Comparison of ENCODE assay signal across 8 cellular contexts in genomic region chr4:1285790-1286553, GRCh38. TPM values are rescaled to one million over a fixed set of nuclear protein-coding genes. Genes with fewer than 3 reads are reported as not detected.
DNase-seq lines count a peak whose midpoint lies in the region; ATAC-seq and TF ChIP-seq lines count a peak whose summit lies in the region.

No MANE protein-coding gene starts in this region.

- intact Hi-C loops in cardiac septum (cut with DNase I) = no loop called here

- H3K4me1 ChIP-seq in GM23338 (ENCODE audit: insufficient read depth) (peaks cover 2% of the 10 kb centered on the region; the same call in 1 of the 2 replicates), hepatocyte (ENCODE audit: insufficient read depth) (peaks cover 6% of the 10 kb centered on the region)

- H3K27ac ChIP-seq in GM23338 (ENCODE audit: low read depth) = no peak overlapping the region
- no peak overlapping the region for H3K27ac ChIP-seq in hepatocyte

- no peak for ATAC-seq in GM23338
- ATAC-seq in WTC11 = peak; percentile 6; the same call in 1 of the 2 replicates
- no peak for ATAC-seq in GM19035 (IDR thresholded peaks at IDR 0.05; ENCODE audit: unreplicated experiment)
- ATAC-seq in HG03571 (IDR thresholded peaks at IDR 0.05; ENCODE audit: unreplicated experiment) = no peak
- ATAC-seq in GM19397 (IDR thresholded peaks at IDR 0.05; ENCODE audit: unreplicated experiment) = no peak

- H4K20me1 ChIP-seq in GM23338 (replicated peaks; ENCODE audit: insufficient read depth) = no peaks in the 10 kb centered on the region; the same call in 1 of the 2 replicates
- peaks cover 7% of the 10 kb centered on the region for H4K20me1 ChIP-seq in hepatocyte (ENCODE audit: insufficient read depth, poor library complexity, severe bottlenecking)

- H3K9me3 Mint-ChIP-seq in GM23338 (peaks cover 51% of the 10 kb centered on the region), WTC11 (peaks cover 34% of the 10 kb centered on the region)

- H3K4me1 Mint-ChIP-seq in GM23338 (peaks cover 4% of the 10 kb centered on the region; the same call in 1 of the 3 replicates), WTC11 (peaks cover 14% of the 10 kb centered on the region)

- H3F3A ChIP-seq in GM23338 (replicated peaks; ENCODE audit: low read depth) = no peaks in the 10 kb centered on the region

- H3K9me2 ChIP-seq in GM23338 (ENCODE audit: insufficient read depth) = 0 out of 2 replicates have a peak, but pooled peaks cover 7% of the 10 kb centered on the region
- no peaks in the 10 kb centered on the region for H3K9me2 ChIP-seq in hepatocyte (replicated peaks; ENCODE audit: insufficient read depth)

- H3K27ac Mint-ChIP-seq in GM23338 (no peak overlapping the region), WTC11 (no peak overlapping the region)

- 62% methylated on average over 21 of the region's 21 CpGs for WGBS in hepatocyte (ENCODE audit: low lambda C conversion rate, missing lambda C conversion rate)

- peak; percentile 31; the same call in 1 of the 2 replicates for TF ChIP-seq CTCF in AG10803 (conservative IDR thresholded peaks at IDR 0.05; ENCODE audit: low read length)
- TF ChIP-seq CTCF in GM23338 (conservative IDR thresholded peaks at IDR 0.05; ENCODE audit: low read depth in 2 of 2) = peak in 1 of 2 experiments; percentile 54; a peak in 3 of 4 replicates
- TF ChIP-seq CTCF in WTC11 (IDR thresholded peaks at IDR 0.05) = no peak
- TF ChIP-seq CTCF in hepatocyte (IDR thresholded peaks at IDR 0.05; ENCODE audit: poor library complexity) = peak; percentile 59

- H3K27me3 Mint-ChIP-seq in GM23338 (ENCODE audit: insufficient read depth, low read depth, poor library complexity) = peaks cover 9% of the 10 kb centered on the region
- peaks cover 10% of the 10 kb centered on the region for H3K27me3 Mint-ChIP-seq in WTC11 (ENCODE audit: low read depth)

- H3K4me3 Mint-ChIP-seq in GM23338 (no peak overlapping the region), WTC11 (no peak overlapping the region)

- CTCF ChIA-PET in WTC11 (lab: Charles Lee) = interaction anchor here (0.5 to 1.8 kb wide), 16 partner anchors 8 to 460 kb away, joined by 3 to 11 read pairs (median 5); partner anchors contain the start of gene UVSSA

- H3K9me3 ChIP-seq in hepatocyte (ENCODE audit: low read depth) = no peaks in the 10 kb centered on the region

- H3K4me2 ChIP-seq in GM23338 (no peak overlapping the region), hepatocyte (no peak overlapping the region)

- H2AFZ ChIP-seq in GM23338 = no peak overlapping the region
- no peak overlapping the region for H2AFZ ChIP-seq in hepatocyte

- H3K36me3 ChIP-seq in GM23338 (ENCODE audit: insufficient read depth) = no peaks in the 10 kb centered on the region
- H3K36me3 ChIP-seq in hepatocyte (replicated peaks; ENCODE audit: insufficient read depth, low read depth) = no peaks in the 10 kb centered on the region

- H3K36me3 Mint-ChIP-seq in GM23338 (ENCODE audit: low read depth) = peaks cover 15% of the 10 kb centered on the region
- H3K36me3 Mint-ChIP-seq in WTC11 = peaks cover 5% of the 10 kb centered on the region

- peak; percentile 28 for DNase-seq in AG10803 (ENCODE audit: low read depth)
- peak; percentile 63 for DNase-seq in GM23338 (ENCODE audit: low spot score)
- DNase-seq in WTC11 (ENCODE audit: low spot score) = peak; percentile 60
- DNase-seq in hepatocyte (ENCODE audit: low spot score) = peak; percentile 77
- no peak for DNase-seq in cardiac septum (ENCODE audit: low spot score)

- H3K79me2 ChIP-seq in GM23338 (replicated peaks; ENCODE audit: insufficient read depth) (peaks cover 10% of the 10 kb centered on the region), hepatocyte (peaks cover 16% of the 10 kb centered on the region)

- POLR2A ChIA-PET in WTC11 (lab: Charles Lee) = interaction anchor here (1.2 kb wide), 1 partner anchor 23 kb away, joined by 3 read pairs; no protein-coding TSS in a partner anchor

- no peak overlapping the region for H3K4me3 ChIP-seq in AG10803 (ENCODE audit: low read length)
- no peak overlapping the region for H3K4me3 ChIP-seq in GM23338
- no peak overlapping the region for H3K4me3 ChIP-seq in hepatocyte

- no peaks in the 10 kb centered on the region for H3K27me3 ChIP-seq in GM23338 (ENCODE audit: insufficient read depth)
- H3K27me3 ChIP-seq in hepatocyte = no peaks in the 10 kb centered on the region

TF ChIP-seq in WTC11, 78 proteins besides CTCF, POLR2A, EP300 and RAD21:
- TF ChIP-seq SMAD4 (CRISPR knock-in tag; IDR thresholded peaks at IDR 0.05) = no peak
- TF ChIP-seq EMX1 (CRISPR knock-in tag; IDR thresholded peaks at IDR 0.05) = no peak
- no peak for TF ChIP-seq HMGXB4 (CRISPR knock-in tag; IDR thresholded peaks at IDR 0.05)
- no peak for TF ChIP-seq ZNF121 (CRISPR knock-in tag; IDR thresholded peaks at IDR 0.05)
- TF ChIP-seq FOXP4 (CRISPR knock-in tag; IDR thresholded peaks at IDR 0.05) = no peak
- TF ChIP-seq CREB1 (CRISPR knock-in tag; IDR thresholded peaks at IDR 0.05) = no peak
- no peak for TF ChIP-seq CDX4 (CRISPR knock-in tag; IDR thresholded peaks at IDR 0.05; ENCODE audit: borderline replicate concordance)
- no peak for TF ChIP-seq ZNF138 (CRISPR knock-in tag; conservative IDR thresholded peaks at IDR 0.05)

RNA-seq across cellular contexts. Expression of gene MAEA, which starts 3.7 kb away (rescaled TPM):
- total RNA-seq in GM23338 (2014; rRNA removed; shearing (Covaris generic)) = 99.0 and 120 TPM in 2 replicates
- polyA plus RNA-seq in GM23338 (2016; fragmentation: Nextera tagmentation; extraction: Ambion mirVana) = 48.3 and 49.8 TPM in 2 replicates
- total RNA-seq in WTC11 (2021) = 66.9 to 86.9 TPM (median 79.8 TPM) in 3 replicates
- total RNA-seq in hepatocyte = 63.8 and 66.6 TPM in 2 replicates
- polyA plus RNA-seq in hepatocyte = 69.6 and 73.2 TPM in 2 replicates
- 55.2 TPM for total RNA-seq in cardiac septum

RNA-seq across cellular contexts. Expression of gene CTBP1, which starts 37.0 kb away (rescaled TPM):
- total RNA-seq in GM23338 (2014; rRNA removed; shearing (Covaris generic)) = 125 and 192 TPM in 2 replicates
- polyA plus RNA-seq in GM23338 (2016; fragmentation: Nextera tagmentation; extraction: Ambion mirVana) (74.0 and 89.2 TPM in 2 replicates), hepatocyte (147 and 179 TPM in 2 replicates)
- total RNA-seq in WTC11 (2021) (143 to 167 TPM (median 159 TPM) in 3 replicates), hepatocyte (129 and 169 TPM in 2 replicates), cardiac septum (129 TPM)
